In the genomic region with DNA sequence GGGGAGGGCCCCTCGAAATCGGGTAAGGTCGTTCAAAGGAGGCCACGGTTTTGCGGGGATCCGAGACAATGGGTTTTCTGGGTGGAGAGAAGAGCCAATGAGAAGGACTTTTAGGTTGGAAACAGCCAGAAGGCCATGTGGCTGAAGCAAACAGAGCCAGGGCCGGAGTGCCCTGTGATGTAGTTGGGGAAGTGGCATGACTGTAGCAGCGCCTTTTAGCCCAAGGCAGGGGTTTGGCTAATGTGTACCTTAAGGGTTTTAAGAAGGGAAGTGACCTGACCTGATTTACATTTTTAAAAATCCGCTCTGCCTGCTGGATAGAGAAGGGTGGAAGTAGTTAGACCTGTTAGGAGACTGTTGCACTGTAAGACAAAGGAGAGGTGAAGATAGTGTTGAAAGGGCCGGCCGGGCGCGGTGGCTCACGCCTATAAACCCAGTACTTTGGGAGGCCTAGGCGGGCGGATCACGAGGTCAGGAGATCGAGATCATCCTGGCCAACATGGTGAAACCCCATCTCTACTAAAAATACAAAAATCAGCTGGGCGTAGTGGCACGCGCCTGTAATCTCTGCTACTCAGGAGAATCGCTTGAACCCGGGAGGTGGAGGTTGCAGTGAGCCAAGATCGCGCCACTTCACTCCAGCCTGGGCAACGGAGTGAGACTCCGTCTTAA, we compare ENCODE assay signal across 8 cellular contexts. TPM values are rescaled to one million over a fixed set of nuclear protein-coding genes. Genes with fewer than 3 reads are reported as not detected.
DNase-seq lines count a peak whose midpoint lies in the region; ATAC-seq and TF ChIP-seq lines count a peak whose summit lies in the region.

No MANE protein-coding gene starts in this region.

- peaks cover 65% of the 10 kb centered on the region for H3K4me1 Mint-ChIP-seq in activated T-cell treated with anti-CD3 and anti-CD28 coated beads, Interleukin-2, amount 50 U/mL, for 4 hours (ENCODE audit: low read depth)
- H3K4me1 Mint-ChIP-seq in nephron, result peaks cover 63% of the 10 kb centered on the region

- H3K4me3 ChIP-seq in foreskin fibroblast (ENCODE audit: low read depth in 1 of 2, low read length in 2 of 2), result peak overlapping the region; percentile 93 to 94

- TF ChIP-seq CTCF in GM20000 (IDR thresholded peaks at IDR 0.05; ENCODE audit: extremely low read depth, missing control alignments) (no peak), foreskin fibroblast (IDR thresholded peaks at IDR 0.05; ENCODE audit: low read depth, low read length) (no peak), nephron (IDR thresholded peaks at IDR 0.05; ENCODE audit: unreplicated experiment in 3 of 3) (no peak)

- peak overlapping the region; percentile 95 for H3K4me3 Mint-ChIP-seq in activated T-cell treated with anti-CD3 and anti-CD28 coated beads, Interleukin-2, amount 50 U/mL, for 4 hours
- H3K4me3 Mint-ChIP-seq in nephron, result peak overlapping the region; percentile 90 to 91 (median 90)

- no peak for ATAC-seq in activated T-cell treated with anti-CD3 and anti-CD28 coated beads, Interleukin-2, amount 50 U/mL, for 4 hours
- ATAC-seq in GM19455 (IDR thresholded peaks at IDR 0.05; ENCODE audit: unreplicated experiment), result no peak

- H3K27me3 Mint-ChIP-seq in activated T-cell treated with anti-CD3 and anti-CD28 coated beads, Interleukin-2, amount 50 U/mL, for 4 hours (ENCODE audit: low read depth), result no peaks in the 10 kb centered on the region
- H3K27me3 Mint-ChIP-seq in nephron (ENCODE audit: low read depth), result no peaks in the 10 kb centered on the region

- no peaks in the 10 kb centered on the region for H3K9me3 Mint-ChIP-seq in activated T-cell treated with anti-CD3 and anti-CD28 coated beads, Interleukin-2, amount 50 U/mL, for 4 hours
- no peaks in the 10 kb centered on the region for H3K9me3 Mint-ChIP-seq in nephron

- peak; percentile 57 for DNase-seq in Caki2 (ENCODE audit: low read depth)
- DNase-seq in GM20000 (ENCODE audit: low spot score), result peak; percentile 55
- peak; percentile 82 for DNase-seq in NCI-H510A treated with DMSO at 0.1 percent for 48 hours (lab: John Stamatoyannopoulos, UW)
- no peak for DNase-seq in activated T-cell treated with anti-CD3 and anti-CD28 coated beads, Interleukin-2, amount 50 U/mL, for 4 hours
- DNase-seq in foreskin fibroblast, result peak; percentile 30 to 70
- no peak for DNase-seq in epidermal melanocyte (ENCODE audit: insufficient read length, low spot score)

- in situ Hi-C loops in Caki2 (cut with HindIII; ENCODE audit: low pct_unique_long_range_greater_than_20kb, low sequenced_read_pairs), result no loop called here

- H3K36me3 Mint-ChIP-seq in activated T-cell treated with anti-CD3 and anti-CD28 coated beads, Interleukin-2, amount 50 U/mL, for 4 hours (ENCODE audit: insufficient read depth), result peaks cover 4% of the 10 kb centered on the region
- peaks cover 8% of the 10 kb centered on the region for H3K36me3 Mint-ChIP-seq in nephron (ENCODE audit: low read depth)

- H3K27ac Mint-ChIP-seq in nephron, result peak overlapping the region; percentile 99

RNA-seq across cellular contexts. Expression of a gene that starts 1.0 kb away (rescaled TPM):
- 35.6 and 52.1 TPM in 2 replicates for total RNA-seq in Caki2 (2014; rRNA removed; shearing (Covaris generic); ENCODE audit: low replicate concordance)
- total RNA-seq in activated T-cell treated with anti-CD3 and anti-CD28 coated beads, Interleukin-2, amount 50 U/mL, for 4 hours, result 10 to 100 TPM; 16.0 to 18.2 (median 16.4) TPM

RNA-seq across cellular contexts. Expression of a gene that starts 1.4 kb away (rescaled TPM):
- 5.1 and 9.8 TPM in 2 replicates for total RNA-seq in Caki2 (2014; rRNA removed; shearing (Covaris generic); ENCODE audit: low replicate concordance)
- total RNA-seq in activated T-cell treated with anti-CD3 and anti-CD28 coated beads, Interleukin-2, amount 50 U/mL, for 4 hours, result 1 to 10 TPM; 5.8 to 7.5 (median 7.3) TPM

Comparison
In these comparisons a context has a peak if more than half of its experiments do, and no peak if none do; other contexts are left out.
1. DNase-seq: peak in Caki2 (single experiment), GM20000 (single experiment), NCI-H510A treated with DMSO at 0.1 percent for 48 hours (single experiment) and foreskin fibroblast (2 of 2); none in activated T-cell treated with anti-CD3 and anti-CD28 coated beads, Interleukin-2, amount 50 U/mL, for 4 hours (single experiment) and epidermal melanocyte (single experiment).